In the genomic region with DNA sequence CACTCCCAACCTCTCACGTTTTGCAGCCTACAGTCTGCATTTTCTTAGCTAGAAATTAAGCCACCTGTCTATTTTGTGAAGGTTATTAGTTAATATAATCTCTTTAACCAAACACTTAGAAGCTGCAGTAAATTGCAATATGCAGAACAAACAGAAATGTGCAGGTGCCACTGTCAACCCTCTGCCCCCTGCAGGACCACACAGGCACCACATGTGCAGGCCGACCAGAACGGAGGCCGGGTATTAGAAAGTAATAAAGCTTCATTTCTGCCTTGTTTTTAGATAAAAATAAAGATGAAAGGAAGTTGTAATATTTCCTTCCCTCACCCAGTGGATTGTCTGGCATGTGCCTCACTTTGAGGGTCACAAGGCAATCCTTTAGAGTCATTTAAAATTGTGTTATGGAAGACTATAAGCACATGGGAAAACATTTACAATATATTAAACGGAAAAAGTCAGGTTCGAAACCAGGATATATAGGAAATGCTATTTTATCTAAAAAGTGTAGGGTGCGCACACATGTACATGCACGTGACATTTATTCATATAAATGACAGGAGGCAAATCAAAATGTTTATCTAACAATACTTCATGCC, we compare ENCODE assay signal across 8 cellular contexts.
DNase-seq lines count a peak whose midpoint lies in the region; ATAC-seq, FAIRE-seq and TF ChIP-seq lines count a peak whose summit lies in the region.

No MANE protein-coding gene starts in this region.

- H3K27ac ChIP-seq in GM23338 (ENCODE audit: low read depth) (no peak overlapping the region), PC-9 (no peak overlapping the region), right atrium auricular region (no peak overlapping the region), mesendoderm (ENCODE audit: low read depth, low read length) (no peak overlapping the region)

- no peak overlapping the region for H3K18ac ChIP-seq in mesendoderm (ENCODE audit: low read length)

- H3K4me3 ChIP-seq in GM23338 (no peak overlapping the region), PC-9 (no peak overlapping the region), right atrium auricular region (no peak overlapping the region), mesendoderm (ENCODE audit: low read length) (no peak overlapping the region)

- H3K27me3 ChIP-seq in GM23338 (ENCODE audit: insufficient read depth): no peaks in the 10 kb centered on the region
- H3K27me3 ChIP-seq in PC-9 (ENCODE audit: insufficient read depth, low read depth): no peaks in the 10 kb centered on the region
- no peaks in the 10 kb centered on the region for H3K27me3 ChIP-seq in right atrium auricular region
- H3K27me3 ChIP-seq in mesendoderm (ENCODE audit: insufficient read depth, low read length, poor library complexity): no peaks in the 10 kb centered on the region

- peak; percentile 39 for FAIRE-seq in G401.6 (lab: Jason Lieb, UNC)

- no peaks in the 10 kb centered on the region for H3F3A ChIP-seq in GM23338 (replicated peaks; ENCODE audit: low read depth)
- H3F3A ChIP-seq in PC-9 (ENCODE audit: insufficient read depth, low read depth): no peaks in the 10 kb centered on the region

- no peak overlapping the region for H3K4me2 ChIP-seq in GM23338
- H3K4me2 ChIP-seq in PC-9: no peak overlapping the region
- H3K4me2 ChIP-seq in mesendoderm (ENCODE audit: low read length): no peak overlapping the region

- POLR2A ChIA-PET in PC-9 (lab: Charles Lee; ENCODE audit: unreplicated experiment): no interaction called here

- intact Hi-C loops in PC-9 (cut with micrococcal nuclease; ENCODE audit: unreplicated experiment): no loop called here

- peaks cover 7% of the 10 kb centered on the region; the same call in 2 of the 3 replicates for H3K36me3 Mint-ChIP-seq in GM23338 (ENCODE audit: low read depth)

- no peak overlapping the region for H3K27ac Mint-ChIP-seq in GM23338

- H3K56ac ChIP-seq in mesendoderm (ENCODE audit: low read length): no peak overlapping the region

- H3K36me3 ChIP-seq in GM23338 (ENCODE audit: insufficient read depth): no peaks in the 10 kb centered on the region
- H3K36me3 ChIP-seq in PC-9 (ENCODE audit: low read depth): no peaks in the 10 kb centered on the region
- no peaks in the 10 kb centered on the region for H3K36me3 ChIP-seq in right atrium auricular region
- no peaks in the 10 kb centered on the region for H3K36me3 ChIP-seq in mesendoderm (ENCODE audit: control insufficient read depth, insufficient read depth, low read length)

- H4K8ac ChIP-seq in mesendoderm (ENCODE audit: low read depth, low read length): no peak overlapping the region

- H2BK15ac ChIP-seq in mesendoderm (replicated peaks; ENCODE audit: low read depth): no peak overlapping the region

- H3K4me1 Mint-ChIP-seq in GM23338: peaks cover 12% of the 10 kb centered on the region

- H3K9me2 ChIP-seq in GM23338 (ENCODE audit: insufficient read depth) (no peaks in the 10 kb centered on the region), PC-9 (ENCODE audit: insufficient read depth) (no peaks in the 10 kb centered on the region)

- no peak overlapping the region for H3K4me3 Mint-ChIP-seq in GM23338

- WGBS in mesendoderm (ENCODE audit: extremely low coverage, insufficient coverage, low lambda C conversion rate): no CpG with 5 or more reads among the region's 8 CpGs

- no peak overlapping the region for H3K4ac ChIP-seq in mesendoderm (ENCODE audit: low read depth, low read length)

- 0 out of 2 replicates have a peak, but pooled peaks cover 9% of the 10 kb centered on the region for H3K4me1 ChIP-seq in GM23338 (ENCODE audit: insufficient read depth)
- H3K4me1 ChIP-seq in PC-9 (replicated peaks; ENCODE audit: insufficient read depth): no peaks in the 10 kb centered on the region
- H3K4me1 ChIP-seq in right atrium auricular region: peaks cover 0 to 4% of the 10 kb centered on the region in 2 donors
- no peaks in the 10 kb centered on the region for H3K4me1 ChIP-seq in mesendoderm (ENCODE audit: control insufficient read depth, low read depth, low read length)

- H3K9ac ChIP-seq in mesendoderm (ENCODE audit: low read length): no peak overlapping the region

- H3K79me1 ChIP-seq in mesendoderm (ENCODE audit: low read length): no peaks in the 10 kb centered on the region

- peaks cover 7% of the 10 kb centered on the region for H3K27me3 Mint-ChIP-seq in GM23338 (ENCODE audit: insufficient read depth, low read depth, poor library complexity)

- H3K9me3 Mint-ChIP-seq in GM23338: peaks cover 5% of the 10 kb centered on the region; the same call in 2 of the 3 replicates

- H3K9me3 ChIP-seq in PC-9 (ENCODE audit: insufficient read depth, low read depth) (no peaks in the 10 kb centered on the region), right atrium auricular region (no peaks in the 10 kb centered on the region)

- DNase-seq in GM23338 (ENCODE audit: low spot score) (peak; percentile 58), PC-9 (no peak), right atrium auricular region (ENCODE audit: low spot score) (no peak), mesendoderm (no peak)
- peak; percentile 68 for DNase-seq in activated naive CD4-positive, alpha-beta T cell treated with Interleukin-2 at 50 U/mL for 16 hours
- DNase-seq in stimulated activated CD4-positive, alpha-beta T cell treated with anti-CD3 and anti-CD28 coated beads, Interleukin-4, amount 100 ng/mL, for 1 hour: peak; percentile 70

- H4K20me1 ChIP-seq in GM23338 (replicated peaks; ENCODE audit: insufficient read depth) (no peaks in the 10 kb centered on the region), PC-9 (ENCODE audit: insufficient read depth) (no peaks in the 10 kb centered on the region)

- H2BK120ac ChIP-seq in mesendoderm (ENCODE audit: low read depth, low read length): no peak overlapping the region

- no peak overlapping the region for H3K23ac ChIP-seq in mesendoderm (ENCODE audit: low read length)

- no TSS peak for BruUV-seq in PC-9 (replicated peaks; lab: Mats Ljungman, UMichigan)

- H4K5ac ChIP-seq in mesendoderm (ENCODE audit: low read length): no peak overlapping the region

- H2AK5ac ChIP-seq in mesendoderm (ENCODE audit: low read length): no peak overlapping the region

- H2AFZ ChIP-seq in GM23338 (no peak overlapping the region), PC-9 (no peak overlapping the region)

- H3K79me2 ChIP-seq in GM23338 (replicated peaks; ENCODE audit: insufficient read depth) (no peaks in the 10 kb centered on the region), PC-9 (ENCODE audit: low read depth) (no peaks in the 10 kb centered on the region), mesendoderm (ENCODE audit: control insufficient read depth, insufficient read depth, low read length) (no peaks in the 10 kb centered on the region)

- no peak overlapping the region for H2BK5ac ChIP-seq in mesendoderm (ENCODE audit: low read length)

- ATAC-seq in GM23338 (peak; percentile 72), HG03469 (IDR thresholded peaks at IDR 0.05; ENCODE audit: unreplicated experiment) (no peak)

- CTCF ChIA-PET in PC-9 (lab: Charles Lee): no interaction called here

- TF ChIP-seq CTCF in GM23338 (conservative IDR thresholded peaks at IDR 0.05; ENCODE audit: low read depth in 2 of 2) (peak; percentile 78 to 95), PC-9 (conservative IDR thresholded peaks at IDR 0.05) (peak; percentile 68), right atrium auricular region (IDR thresholded peaks at IDR 0.05) (peak; percentile 21 to 77)

Comparison
In these comparisons a context has a peak if more than half of its experiments do, and no peak if none do; other contexts are left out.
1. DNase-seq: peak in GM23338 (single experiment), activated naive CD4-positive, alpha-beta T cell treated with Interleukin-2 at 50 U/mL for 16 hours (single experiment) and stimulated activated CD4-positive, alpha-beta T cell treated with anti-CD3 and anti-CD28 coated beads, Interleukin-4, amount 100 ng/mL, for 1 hour (single experiment); none in PC-9 (0 of 2), right atrium auricular region (single experiment) and mesendoderm (single experiment).
2. Peak in every context shown above with its lines, with median percentiles within 50 percentile points of each other: CTCF ChIP-seq.